10 cellular contexts compared by ENCODE assay signal in genomic region chr1:161016683-161017082, GRCh38. TPM values are rescaled to one million over a fixed set of nuclear protein-coding genes. Genes with fewer than 3 reads are reported as not detected.
A peak's percentile ranks its signal among the peaks of the same experiment; 100 is the strongest.
DNase-seq lines count a peak whose midpoint lies in the region; ATAC-seq, FAIRE-seq and TF ChIP-seq lines count a peak whose summit lies in the region.
"Not testable (repeated sequence)": the region's sequence is repeated elsewhere in the genome, so short reads cannot be mapped to it uniquely, and the experiment has no call there.
"Had no signal": no experiment of that assay in that cellular context is flagged by ENCODE, and none has a peak within 500 bp of the region (broad histone marks: within the 10 kb centered on the region; RNA-seq: fewer than 3 reads in every experiment).

No MANE protein-coding gene starts in this region.

- not testable (repeated sequence) for H3K4me3 ChIP-seq in CD8-positive, alpha-beta T cell (ENCODE audit: low read depth, low read length); HUES48 (ENCODE audit: low read depth, low read length); mammary epithelial cell (replicated peaks in 1 of 3; ENCODE audit: insufficient read depth in 1 of 3, low read depth in 2 of 3, low read length in 3 of 3); fibroblast of pulmonary artery (replicated peaks; ENCODE audit: low read depth, low read length); lower lobe of right lung; small intestine (ENCODE audit: low read depth in 1 of 2, low read length in 2 of 2)

- DNase-seq in CD8-positive, alpha-beta T cell; WTC11 (ENCODE audit: low spot score); lower lobe of right lung: not testable (repeated sequence)
- DNase-seq in mammary epithelial cell (peak; percentile 71), fibroblast of pulmonary artery (ENCODE audit: low read depth) (peak; percentile 46), small intestine (peak; percentile 90)

- peak overlapping the region; percentile 75 for H3K27ac Mint-ChIP-seq in CD8-positive, alpha-beta T cell
- H3K27ac Mint-ChIP-seq in WTC11, result peak overlapping the region; percentile 98

- not testable (repeated sequence) for FAIRE-seq in small intestine (lab: Jason Lieb, UNC)

- H3K36me3 ChIP-seq in CD8-positive, alpha-beta T cell (ENCODE audit: insufficient read depth, low read length); mammary epithelial cell (ENCODE audit: insufficient read depth, low read length); lower lobe of right lung; small intestine (ENCODE audit: control insufficient read depth in 2 of 2, insufficient read depth in 2 of 2, low read length in 2 of 2): not testable (repeated sequence)
- H3K36me3 ChIP-seq in HUES48 (ENCODE audit: control insufficient read depth, insufficient read depth, low read length), result peaks cover 18% of the 10 kb centered on the region

- H3K79me2 ChIP-seq in mammary epithelial cell (ENCODE audit: insufficient read depth, low read length), result peaks cover 86% of the 10 kb centered on the region

- H3K27ac ChIP-seq in CD8-positive, alpha-beta T cell (ENCODE audit: low read depth, low read length); mammary epithelial cell (ENCODE audit: insufficient read depth, low read depth, low read length): not testable (repeated sequence)
- peak overlapping the region; percentile 47 for H3K27ac ChIP-seq in HUES48 (ENCODE audit: low read depth, low read length)
- peak overlapping the region; percentile 73 for H3K27ac ChIP-seq in lower lobe of right lung
- peak overlapping the region; percentile 18 to 47 for H3K27ac ChIP-seq in small intestine (ENCODE audit: low read depth in 1 of 2, low read length in 1 of 2)

- CTCF ChIA-PET in CD8-positive, alpha-beta T cell (lab: Charles Lee); WTC11 (lab: Charles Lee); mammary epithelial cell (lab: Charles Lee; ENCODE audit: low non-redundant PET): not testable (repeated sequence)

- H3K27me3 Mint-ChIP-seq in CD8-positive, alpha-beta T cell (ENCODE audit: low read depth); WTC11 (ENCODE audit: low read depth): not testable (repeated sequence)

- H3K4me1 Mint-ChIP-seq in CD8-positive, alpha-beta T cell (ENCODE audit: low read depth), result peaks cover 51% of the 10 kb centered on the region
- H3K4me1 Mint-ChIP-seq in WTC11, result peaks cover 66% of the 10 kb centered on the region

- 71% methylated on average over 1 of the region's 1 CpG for WGBS in mammary epithelial cell (ENCODE audit: low coverage, missing lambda C conversion rate)
- 24 to 42% (median 34%) methylated on average over 1 of the region's 1 CpG for WGBS in small intestine, 3 donors

- POLR2A ChIA-PET in CD8-positive, alpha-beta T cell (lab: Charles Lee); WTC11 (lab: Charles Lee): not testable (repeated sequence)

- not testable (repeated sequence) for BruUV-seq in mammary epithelial cell (replicated peaks; lab: Mats Ljungman, UMichigan)

- not testable (repeated sequence) for ATAC-seq in CD8-positive, alpha-beta T cell; WTC11
- peak; percentile 0 to 30 for ATAC-seq in lower lobe of right lung

- H3K4me1 ChIP-seq in CD8-positive, alpha-beta T cell (ENCODE audit: insufficient read depth, low read length), result peaks cover 38% of the 10 kb centered on the region
- peaks cover 36% of the 10 kb centered on the region for H3K4me1 ChIP-seq in HUES48 (ENCODE audit: control insufficient read depth, insufficient read depth, low read length)
- H3K4me1 ChIP-seq in mammary epithelial cell (ENCODE audit: insufficient read depth, low read length), result peaks cover 45% of the 10 kb centered on the region
- H3K4me1 ChIP-seq in lower lobe of right lung, result peaks cover 78% of the 10 kb centered on the region
- peaks cover 4 to 17% of the 10 kb centered on the region in 2 donors for H3K4me1 ChIP-seq in small intestine (ENCODE audit: control insufficient read depth in 2 of 2, insufficient read depth in 1 of 2, low read depth in 1 of 2, low read length in 1 of 2)

- H4K20me1 ChIP-seq in mammary epithelial cell (ENCODE audit: insufficient read depth, low read length), result not testable (repeated sequence)

- H3K4me3 Mint-ChIP-seq in CD8-positive, alpha-beta T cell, result not testable (repeated sequence)
- H3K4me3 Mint-ChIP-seq in WTC11, result peak overlapping the region; percentile 35; the same call in 1 of the 2 replicates

- intact Hi-C loops in CD8-positive, alpha-beta T cell (cut with DNase I, micrococcal nuclease); mammary epithelial cell (cut with micrococcal nuclease); lower lobe of right lung (cut with DNase I): not testable (repeated sequence)

- H3K4me2 ChIP-seq in mammary epithelial cell (ENCODE audit: insufficient read depth, low read depth, low read length), result not testable (repeated sequence)

- TF ChIP-seq CTCF in CD8-positive, alpha-beta T cell (IDR thresholded peaks at IDR 0.05); WTC11 (IDR thresholded peaks at IDR 0.05); mammary epithelial cell (conservative IDR thresholded peaks at IDR 0.05 in 1 of 2, IDR thresholded peaks at IDR 0.05 in 1 of 2; ENCODE audit: extremely low read depth in 1 of 2, insufficient read depth in 1 of 2, low read depth in 1 of 2, low read length in 2 of 2); fibroblast of pulmonary artery (IDR thresholded peaks at IDR 0.05; ENCODE audit: low read length, missing control alignments); lower lobe of right lung (IDR thresholded peaks at IDR 0.05): not testable (repeated sequence)

- H3K9ac ChIP-seq in HUES48 (ENCODE audit: low read depth, low read length); mammary epithelial cell (ENCODE audit: insufficient read depth, low read length): not testable (repeated sequence)

- dilution Hi-C loops in mammary epithelial cell (cut with HindIII; ENCODE audit: low sequenced_read_pairs), result not testable (repeated sequence)

- not testable (repeated sequence) for H3K27me3 ChIP-seq in CD8-positive, alpha-beta T cell (ENCODE audit: insufficient read depth, low read length); HUES48 (ENCODE audit: control insufficient read depth, insufficient read depth, low read length); mammary epithelial cell (ENCODE audit: insufficient read depth, low read length); lower lobe of right lung (ENCODE audit: low read depth); small intestine (ENCODE audit: control insufficient read depth in 2 of 2, insufficient read depth in 2 of 2, low read length in 2 of 2)

- H3K9me3 ChIP-seq in CD8-positive, alpha-beta T cell (ENCODE audit: low read length); HUES48 (ENCODE audit: control insufficient read depth, insufficient read depth, low read length); mammary epithelial cell (replicated peaks; ENCODE audit: insufficient read depth, low read length); lower lobe of right lung; small intestine (ENCODE audit: control insufficient read depth, low read depth): not testable (repeated sequence)

- H2AFZ ChIP-seq in mammary epithelial cell (ENCODE audit: low read depth, low read length), result not testable (repeated sequence)

- in situ Hi-C loops in mammary epithelial cell (cut with MboI; ENCODE audit: low sequenced_read_pairs in 2 of 2), result not testable (repeated sequence)

- H3K9me3 Mint-ChIP-seq in CD8-positive, alpha-beta T cell; WTC11: not testable (repeated sequence)

- H3K36me3 Mint-ChIP-seq in CD8-positive, alpha-beta T cell; WTC11: not testable (repeated sequence)

RNA-seq across cellular contexts. Expression of gene F11R, which starts 4.3 kb away (rescaled TPM):
- total RNA-seq in CD8-positive, alpha-beta T cell, result 10 to 100 TPM; 16.8 to 20.0 TPM
- total RNA-seq in WTC11 (2021), result 202 to 213 TPM (median 203 TPM) in 3 replicates
- 100 to 1,000 TPM; 109 to 202 TPM for total RNA-seq in mammary epithelial cell
- 159 TPM for polyA plus RNA-seq in mammary epithelial cell
- polyA minus RNA-seq in mammary epithelial cell, result 183 TPM
- total RNA-seq in lower lobe of right lung, result 162 TPM
- polyA plus RNA-seq in small intestine, result 10 to 100 TPM; 30.2 to 74.6 (median 36.7) TPM

RNA-seq across cellular contexts. Expression of gene TSTD1, which starts 22.1 kb away (rescaled TPM):
- total RNA-seq in CD8-positive, alpha-beta T cell, result 10 to 100 TPM; 44.8 to 46.6 TPM
- total RNA-seq in WTC11 (2021) (74.5 to 107 TPM (median 100 TPM) in 3 replicates), mammary epithelial cell (10 to 100 TPM; 37.6 to 73.7 TPM), lower lobe of right lung (63.2 TPM)
- polyA plus RNA-seq in mammary epithelial cell (99.9 TPM), small intestine (100 to 1,000 TPM in 2 of 3 donors, 10 to 100 TPM in 1; 65.8 to 185 (median 115) TPM)
- polyA minus RNA-seq in mammary epithelial cell, result 50.9 TPM
- total RNA-seq: ascending aorta had no signal

RNA-seq across cellular contexts. Expression of gene USF1, which starts 29.1 kb away (rescaled TPM):
- 10 to 100 TPM; 95.6 to 98.8 TPM for total RNA-seq in CD8-positive, alpha-beta T cell
- total RNA-seq in WTC11 (2021) (55.9 to 65.6 TPM (median 57.8 TPM) in 3 replicates), mammary epithelial cell (10 to 100 TPM; 31.8 to 40.7 TPM), lower lobe of right lung (81.8 TPM)
- polyA plus RNA-seq in mammary epithelial cell (19.8 TPM), small intestine (100 to 1,000 TPM in 2 of 3 donors, 10 to 100 TPM in 1; 60.1 to 123 (median 109) TPM)
- polyA minus RNA-seq in mammary epithelial cell, result 81.0 TPM

RNA-seq across cellular contexts. Expression of gene ARHGAP30, which starts 53.0 kb away (rescaled TPM):
- total RNA-seq in CD8-positive, alpha-beta T cell, result 10 to 100 TPM; 59.7 to 63.6 TPM
- total RNA-seq in WTC11 (2021), result 0.39 to 0.92 TPM (median 0.52 TPM) in 3 replicates
- under 1 TPM; 0.17 to 0.26 TPM for total RNA-seq in mammary epithelial cell
- 0.03 TPM for polyA plus RNA-seq in mammary epithelial cell
- not detected for polyA minus RNA-seq in mammary epithelial cell
- 63.7 TPM for total RNA-seq in lower lobe of right lung
- 1 to 10 TPM; 2.2 to 5.8 (median 5.4) TPM for polyA plus RNA-seq in small intestine
- total RNA-seq: fibroblast of lung, H7 had no signal
- polyA plus RNA-seq: fibroblast of lung had no signal
